Comparison of ENCODE assay signal across 8 cellular contexts in the genomic region with DNA sequence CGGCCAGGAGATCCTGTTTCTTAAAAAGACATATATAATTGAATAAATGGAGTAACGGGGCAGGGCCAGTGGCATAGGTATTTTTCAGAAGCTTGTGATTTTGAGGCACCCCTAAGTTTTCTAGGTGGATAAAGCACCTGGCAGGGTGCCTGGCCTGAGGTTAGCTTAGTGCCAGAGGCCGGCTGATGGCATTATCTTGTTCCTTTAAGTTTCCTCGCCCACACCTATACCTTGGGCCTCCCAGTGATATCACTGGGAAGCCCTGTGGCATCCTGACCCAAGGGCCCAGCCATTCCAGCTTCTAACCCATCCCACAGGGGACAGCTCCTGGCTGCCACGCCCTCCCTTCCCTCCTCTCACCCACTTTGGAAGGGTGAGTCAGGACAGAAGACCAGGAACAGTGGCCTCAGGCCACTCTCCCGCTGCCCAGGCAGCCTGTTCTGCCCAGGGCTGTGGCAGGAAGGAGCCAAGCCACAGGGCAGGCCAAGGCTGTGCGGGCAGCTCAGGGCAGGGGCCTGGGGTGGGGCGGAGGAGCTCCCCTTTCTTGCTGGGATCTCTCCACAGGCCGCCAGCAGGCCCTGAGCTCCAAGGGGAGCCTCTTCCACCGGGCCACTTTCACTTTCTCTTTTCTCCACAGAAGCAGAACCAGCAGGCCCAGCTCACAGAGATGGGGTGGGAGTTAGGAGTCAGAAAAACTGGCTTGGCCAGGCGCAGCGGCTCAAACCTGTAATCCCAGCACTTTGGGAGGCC.
A peak's percentile ranks its signal among the peaks of the same experiment; 100 is the strongest.
DNase-seq lines count a peak whose midpoint lies in the region; ATAC-seq and TF ChIP-seq lines count a peak whose summit lies in the region.

No MANE protein-coding gene starts in this region.

- no peaks in the 10 kb centered on the region for H3K27me3 ChIP-seq in RWPE2 (ENCODE audit: insufficient read depth, poor library complexity, severe bottlenecking)
- H3K27me3 ChIP-seq in ascending aorta = no peaks in the 10 kb centered on the region
- no peaks in the 10 kb centered on the region for H3K27me3 ChIP-seq in right atrium auricular region
- no peaks in the 10 kb centered on the region for H3K27me3 ChIP-seq in smooth muscle cell (ENCODE audit: low read depth)

- TF ChIP-seq CTCF in RWPE2 (IDR thresholded peaks at IDR 0.05; ENCODE audit: poor library complexity, severe bottlenecking) (no peak), ascending aorta (IDR thresholded peaks at IDR 0.05) (no peak), right atrium auricular region (IDR thresholded peaks at IDR 0.05) (no peak), smooth muscle cell (IDR thresholded peaks at IDR 0.05; ENCODE audit: borderline replicate concordance, insufficient read depth, poor library complexity, severe bottlenecking) (no peak)

- no peaks in the 10 kb centered on the region for H3K9me3 ChIP-seq in RWPE2 (ENCODE audit: severe bottlenecking)
- H3K9me3 ChIP-seq in ascending aorta = no peaks in the 10 kb centered on the region
- no peaks in the 10 kb centered on the region for H3K9me3 ChIP-seq in right atrium auricular region
- H3K9me3 ChIP-seq in smooth muscle cell (replicated peaks; ENCODE audit: low read depth) = no peaks in the 10 kb centered on the region

- peak overlapping the region; percentile 75 for H3K4me2 ChIP-seq in smooth muscle cell

- no peaks in the 10 kb centered on the region for H3K79me2 ChIP-seq in smooth muscle cell (ENCODE audit: low read depth)

- H4K20me1 ChIP-seq in smooth muscle cell (ENCODE audit: low read depth) = no peaks in the 10 kb centered on the region

- DNase-seq in activated CD8-positive, alpha-beta memory T cell treated with anti-CD3 and anti-CD28 coated beads, Interleukin-2, amount 50 U/mL, for 4 hours = peak; percentile 49
- no peak for DNase-seq in activated CD8-positive, alpha-beta memory T cell treated with anti-CD3 and anti-CD28 coated beads, Interleukin-2, amount 50 U/mL, for 48 hours
- DNase-seq in RWPE2 (ENCODE audit: low spot score) = peak; percentile 89
- peak; percentile 43 to 84 for DNase-seq in ascending aorta (ENCODE audit: low spot score in 2 of 2)
- peak; percentile 79 for DNase-seq in right atrium auricular region (ENCODE audit: low spot score)
- peak; percentile 23 for DNase-seq in smooth muscle cell (lab: John Stamatoyannopoulos, UW; ENCODE audit: unreplicated experiment)

- peak overlapping the region; percentile 95 for H3K27ac ChIP-seq in RWPE2 (ENCODE audit: poor library complexity, severe bottlenecking)
- H3K27ac ChIP-seq in ascending aorta = peak overlapping the region; percentile 94 to 97
- H3K27ac ChIP-seq in right atrium auricular region = peak overlapping the region; percentile 94 to 97
- H3K27ac ChIP-seq in smooth muscle cell (ENCODE audit: low read depth) = peak overlapping the region; percentile 99

- peak overlapping the region; percentile 0 for H3K4me3 ChIP-seq in RWPE2 (ENCODE audit: severe bottlenecking)
- peak overlapping the region; percentile 43 to 49 for H3K4me3 ChIP-seq in ascending aorta
- peak overlapping the region; percentile 16 to 37 for H3K4me3 ChIP-seq in right atrium auricular region
- H3K4me3 ChIP-seq in smooth muscle cell = no peak overlapping the region

- intact Hi-C loops in ascending aorta (cut with DNase I) = no loop called here

- ATAC-seq in RWPE2 (ENCODE audit: low read depth) (peak; percentile 75), HG03342 (IDR thresholded peaks at IDR 0.05; ENCODE audit: unreplicated experiment) (no peak), HG02884 (IDR thresholded peaks at IDR 0.05; ENCODE audit: unreplicated experiment) (no peak)

- H3K36me3 ChIP-seq in RWPE2 (ENCODE audit: low read depth) (no peaks in the 10 kb centered on the region), ascending aorta (no peaks in the 10 kb centered on the region), right atrium auricular region (no peaks in the 10 kb centered on the region), smooth muscle cell (ENCODE audit: low read depth) (no peaks in the 10 kb centered on the region)

- WGBS in smooth muscle cell (ENCODE audit: low lambda C conversion rate) = 46% methylated on average over 12 of the region's 12 CpGs

- peaks cover 41% of the 10 kb centered on the region for H3F3A ChIP-seq in smooth muscle cell (ENCODE audit: low read depth)

- peaks cover 51% of the 10 kb centered on the region for H3K4me1 ChIP-seq in RWPE2 (ENCODE audit: insufficient read depth, poor library complexity, severe bottlenecking)
- H3K4me1 ChIP-seq in ascending aorta = peaks cover 8 to 37% of the 10 kb centered on the region in 2 donors
- peaks cover 0 to 79% of the 10 kb centered on the region in 2 donors for H3K4me1 ChIP-seq in right atrium auricular region
- peaks cover 33% of the 10 kb centered on the region for H3K4me1 ChIP-seq in smooth muscle cell (ENCODE audit: low read depth)

- H3K9ac ChIP-seq in smooth muscle cell (ENCODE audit: low read depth) = peak overlapping the region; percentile 61

- H2AFZ ChIP-seq in smooth muscle cell (ENCODE audit: low read depth) = peak overlapping the region; percentile 50
